In the genomic region with DNA sequence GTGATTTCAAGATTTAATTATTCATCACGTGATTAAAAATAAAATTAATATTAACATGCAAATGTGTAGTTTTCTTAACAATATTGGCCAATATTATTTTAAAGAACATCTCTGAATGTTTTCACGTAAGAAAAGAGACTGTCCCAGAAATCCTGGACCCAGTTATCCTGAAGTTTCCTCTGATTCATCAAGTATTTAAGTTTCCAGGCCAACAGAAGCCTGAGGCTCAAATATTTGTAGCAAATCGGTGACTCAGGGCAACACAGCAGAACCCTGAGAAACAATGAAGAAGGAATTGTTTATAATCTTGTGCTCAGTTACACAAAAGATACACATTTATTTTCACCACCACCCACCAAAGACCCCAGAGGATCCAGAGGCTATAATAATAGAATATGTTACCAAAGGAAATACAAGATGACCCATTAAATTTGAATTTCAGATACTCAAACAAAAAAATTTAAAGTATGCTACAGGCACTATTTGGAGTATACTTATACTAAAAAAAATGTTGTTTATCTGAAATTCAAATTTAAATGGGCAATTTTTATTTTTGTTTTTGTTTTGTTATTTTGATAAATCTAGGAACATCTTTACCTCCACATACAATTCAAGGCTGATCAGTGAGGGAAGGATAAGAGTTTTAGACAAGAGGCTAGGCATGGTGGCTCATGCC, we compare ENCODE assay signal across 1 cellular context.
TF ChIP-seq lines count a peak whose summit lies in the region.

No MANE protein-coding gene starts in this region.

TF ChIP-seq in GM12878, 131 proteins besides CTCF, POLR2A, EP300 and RAD21 (continued from another document):
- TF ChIP-seq, protein P1, sequence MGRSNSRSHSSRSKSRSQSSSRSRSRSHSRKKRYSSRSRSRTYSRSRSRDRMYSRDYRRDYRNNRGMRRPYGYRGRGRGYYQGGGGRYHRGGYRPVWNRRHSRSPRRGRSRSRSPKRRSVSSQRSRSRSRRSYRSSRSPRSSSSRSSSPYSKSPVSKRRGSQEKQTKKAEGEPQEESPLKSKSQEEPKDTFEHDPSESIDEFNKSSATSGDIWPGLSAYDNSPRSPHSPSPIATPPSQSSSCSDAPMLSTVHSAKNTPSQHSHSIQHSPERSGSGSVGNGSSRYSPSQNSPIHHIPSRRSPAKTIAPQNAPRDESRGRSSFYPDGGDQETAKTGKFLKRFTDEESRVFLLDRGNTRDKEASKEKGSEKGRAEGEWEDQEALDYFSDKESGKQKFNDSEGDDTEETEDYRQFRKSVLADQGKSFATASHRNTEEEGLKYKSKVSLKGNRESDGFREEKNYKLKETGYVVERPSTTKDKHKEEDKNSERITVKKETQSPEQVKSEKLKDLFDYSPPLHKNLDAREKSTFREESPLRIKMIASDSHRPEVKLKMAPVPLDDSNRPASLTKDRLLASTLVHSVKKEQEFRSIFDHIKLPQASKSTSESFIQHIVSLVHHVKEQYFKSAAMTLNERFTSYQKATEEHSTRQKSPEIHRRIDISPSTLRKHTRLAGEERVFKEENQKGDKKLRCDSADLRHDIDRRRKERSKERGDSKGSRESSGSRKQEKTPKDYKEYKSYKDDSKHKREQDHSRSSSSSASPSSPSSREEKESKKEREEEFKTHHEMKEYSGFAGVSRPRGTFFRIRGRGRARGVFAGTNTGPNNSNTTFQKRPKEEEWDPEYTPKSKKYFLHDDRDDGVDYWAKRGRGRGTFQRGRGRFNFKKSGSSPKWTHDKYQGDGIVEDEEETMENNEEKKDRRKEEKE (IDR thresholded peaks at IDR 0.05) = no peak
